Comparison of ENCODE assay signal across 9 cellular contexts in the genomic region with DNA sequence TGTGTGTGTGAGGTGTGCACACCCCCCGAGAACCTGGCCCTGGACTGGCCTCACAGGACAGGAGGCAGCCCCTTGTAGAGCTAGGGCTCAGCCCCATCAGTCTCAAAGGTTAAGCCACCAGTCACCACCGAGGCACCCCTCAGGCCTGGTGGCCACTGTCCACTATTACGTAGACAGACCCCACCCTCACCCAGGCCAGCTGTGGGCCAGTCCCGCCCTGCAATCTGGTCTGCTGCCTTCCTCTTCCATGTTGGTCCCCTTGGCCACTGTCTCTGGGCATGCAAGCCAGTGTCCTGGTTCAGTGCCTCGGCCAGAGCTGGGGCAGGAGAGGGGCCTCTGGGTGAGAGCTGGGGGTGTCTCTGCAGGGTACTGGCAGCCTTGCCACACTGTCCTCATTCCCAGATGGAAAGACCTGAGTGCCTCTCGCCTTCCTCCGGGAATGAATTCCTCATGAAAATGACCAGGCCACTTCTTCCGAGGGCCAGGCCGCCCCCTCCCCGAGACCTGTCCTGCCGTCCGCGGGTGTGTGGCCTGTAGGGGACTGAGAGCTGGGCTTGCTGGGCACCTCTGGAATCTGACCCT. TPM values are rescaled to one million over a fixed set of nuclear protein-coding genes. Genes with fewer than 3 reads are reported as not detected.
A peak's percentile ranks its signal among the peaks of the same experiment; 100 is the strongest.
DNase-seq lines count a peak whose midpoint lies in the region; ATAC-seq and TF ChIP-seq lines count a peak whose summit lies in the region.
"Had no signal": no experiment of that assay in that cellular context is flagged by ENCODE, and none has a peak within 500 bp of the region (broad histone marks: within the 10 kb centered on the region; RNA-seq: fewer than 3 reads in every experiment).

No MANE protein-coding gene starts in this region.

- ATAC-seq in activated T-cell treated with anti-CD3 and anti-CD28 coated beads, Interleukin-2, amount 50 U/mL, for 4 hours = no peak
- no peak for ATAC-seq in memory B cell (ENCODE audit: low read depth)

- POLR2A ChIA-PET in MCF 10A (lab: Yijun Ruan, JAX) = interaction anchor here (0.8 to 1.6 kb wide), 5 partner anchors 27 to 177 kb away, joined by 3 to 6 read pairs (median 3); a partner anchor contains a TSS

- H3K4me1 Mint-ChIP-seq in activated T-cell treated with anti-CD3 and anti-CD28 coated beads, Interleukin-2, amount 50 U/mL, for 4 hours (ENCODE audit: low read depth) = peaks cover 22% of the 10 kb centered on the region
- H3K4me1 Mint-ChIP-seq in MCF 10A (ENCODE audit: insufficient read depth, unreplicated experiment) (no peaks in the 10 kb centered on the region), memory B cell (peaks cover 12% of the 10 kb centered on the region), type B pancreatic cell (ENCODE audit: unreplicated experiment) (no peaks in the 10 kb centered on the region)

- H3K4me3 Mint-ChIP-seq in activated T-cell treated with anti-CD3 and anti-CD28 coated beads, Interleukin-2, amount 50 U/mL, for 4 hours = peak overlapping the region; percentile 74
- H3K4me3 Mint-ChIP-seq in MCF 10A (ENCODE audit: unreplicated experiment) = peak overlapping the region; percentile 72
- peak overlapping the region; percentile 91 for H3K4me3 Mint-ChIP-seq in memory B cell
- H3K4me3 Mint-ChIP-seq in type B pancreatic cell = peak overlapping the region; percentile 85

- CTCF ChIA-PET in MCF 10A (lab: Yijun Ruan, JAX) = interaction anchor here (0.5 kb wide), 1 partner anchor 18 kb away, joined by 3 read pairs; no protein-coding TSS in a partner anchor

- no TSS peak for BruUV-seq in MCF 10A (replicated peaks; lab: Mats Ljungman, UMichigan)

- H3K9me3 Mint-ChIP-seq in activated T-cell treated with anti-CD3 and anti-CD28 coated beads, Interleukin-2, amount 50 U/mL, for 4 hours = peaks cover 13% of the 10 kb centered on the region
- peaks cover 8% of the 10 kb centered on the region for H3K9me3 Mint-ChIP-seq in MCF 10A (ENCODE audit: unreplicated experiment)
- no peaks in the 10 kb centered on the region for H3K9me3 Mint-ChIP-seq in memory B cell
- peaks cover 11% of the 10 kb centered on the region for H3K9me3 Mint-ChIP-seq in type B pancreatic cell

- H3K27ac Mint-ChIP-seq in MCF 10A (ENCODE audit: low read depth, unreplicated experiment) (peak overlapping the region; percentile 63), memory B cell (peak overlapping the region; percentile 58), type B pancreatic cell (peak overlapping the region; percentile 74)

- H3K36me3 Mint-ChIP-seq in activated T-cell treated with anti-CD3 and anti-CD28 coated beads, Interleukin-2, amount 50 U/mL, for 4 hours (ENCODE audit: insufficient read depth) = peaks cover 15% of the 10 kb centered on the region
- peaks cover 30% of the 10 kb centered on the region for H3K36me3 Mint-ChIP-seq in MCF 10A (ENCODE audit: insufficient read depth, unreplicated experiment)
- H3K36me3 Mint-ChIP-seq in memory B cell = peaks cover 12% of the 10 kb centered on the region
- peaks cover 14% of the 10 kb centered on the region for H3K36me3 Mint-ChIP-seq in type B pancreatic cell

- DNase-seq in activated T-cell treated with anti-CD3 and anti-CD28 coated beads, Interleukin-2, amount 50 U/mL, for 4 hours = no peak
- DNase-seq in activated T-cell treated with anti-CD3 and anti-CD28 coated beads, Interleukin-2, amount 50 U/mL, for 1 hour = no peak
- DNase-seq in MCF 10A (ENCODE audit: unreplicated experiment) (no peak), memory B cell (ENCODE audit: low spot score in 2 of 2) (no peak), type B pancreatic cell (ENCODE audit: extremely low spot score, unreplicated experiment) (no peak), NCI-H748 treated with DMSO at 0.1 percent for 48 hours (lab: John Stamatoyannopoulos, UW) (no peak), putamen (ENCODE audit: low spot score) (no peak), COR-L47 (lab: John Stamatoyannopoulos, UW) (no peak)

- no peaks in the 10 kb centered on the region for H3K27me3 Mint-ChIP-seq in activated T-cell treated with anti-CD3 and anti-CD28 coated beads, Interleukin-2, amount 50 U/mL, for 4 hours (ENCODE audit: low read depth)
- H3K27me3 Mint-ChIP-seq in MCF 10A (ENCODE audit: insufficient read depth, unreplicated experiment) (no peaks in the 10 kb centered on the region), memory B cell (no peaks in the 10 kb centered on the region), type B pancreatic cell (no peaks in the 10 kb centered on the region)

- TF ChIP-seq CTCF in MCF 10A (IDR thresholded peaks at IDR 0.05; ENCODE audit: unreplicated experiment) (no peak), type B pancreatic cell (conservative IDR thresholded peaks at IDR 0.05) (peak; percentile 21)

- intact Hi-C loops in MCF 10A (cut with micrococcal nuclease) = no loop called here

RNA-seq across cellular contexts. Expression of a gene that starts 0.9 kb away (rescaled TPM):
- 1 to 10 TPM in 2 of 3 donors, under 1 TPM in 1; 0.71 to 1.7 (median 1.2) TPM for total RNA-seq in activated T-cell treated with anti-CD3 and anti-CD28 coated beads, Interleukin-2, amount 50 U/mL, for 4 hours
- 4.1 and 6.2 TPM in 2 replicates for total RNA-seq in MCF 10A (2022)
- 0.76 and 4.1 TPM in 2 replicates for total RNA-seq in type B pancreatic cell (ENCODE audit: low replicate concordance)
- total RNA-seq: M059J had no signal

RNA-seq across cellular contexts. Expression of a gene that starts 22.2 kb away (rescaled TPM):
- total RNA-seq in activated T-cell treated with anti-CD3 and anti-CD28 coated beads, Interleukin-2, amount 50 U/mL, for 4 hours = 100 to 1,000 TPM; 154 to 166 (median 154) TPM
- 154 and 166 TPM in 2 replicates for total RNA-seq in MCF 10A (2022)
- total RNA-seq in type B pancreatic cell (ENCODE audit: low replicate concordance) = 113 and 194 TPM in 2 replicates
